Comparison of ENCODE assay signal across 1 cellular context in genomic region chr12:4284306-4284705, GRCh38.
TF ChIP-seq lines count a peak whose summit lies in the region.

No MANE protein-coding gene starts in this region.

TF ChIP-seq in K562, 482 proteins besides CTCF, POLR2A, EP300 and RAD21:
- no peak for TF ChIP-seq HBP1 (CRISPR knock-in tag; IDR thresholded peaks at IDR 0.05)
- 0 out of 2 replicates have a peak, but pooled peaks have one; percentile 28 for TF ChIP-seq POLR2G (IDR thresholded peaks at IDR 0.05; ENCODE audit: low read depth, low read length)
